In genomic region chr12:83997425-83997824, GRCh38 we compare ENCODE assay signal across 3 cellular contexts.
TF ChIP-seq lines count a peak whose summit lies in the region.

No MANE protein-coding gene starts in this region.

TF ChIP-seq in A549, 52 proteins besides CTCF, POLR2A, EP300 and RAD21:
- TF ChIP-seq HOXA7 (CRISPR knock-in tag; IDR thresholded peaks at IDR 0.05) (no peak), MAFK (IDR thresholded peaks at IDR 0.05; ENCODE audit: partially characterized antibody) (peak; percentile 85)

TF ChIP-seq in IMR-90, 13 proteins besides CTCF, POLR2A, EP300 and RAD21:
- TF ChIP-seq ELK1 (IDR thresholded peaks at IDR 0.05; ENCODE audit: borderline replicate concordance, low read depth, low read length), result no peak
- TF ChIP-seq MAFK (IDR thresholded peaks at IDR 0.05; ENCODE audit: low read depth, low read length), result peak; percentile 77; the same call in 1 of the 2 replicates

TF ChIP-seq in H1, 55 proteins besides CTCF, POLR2A, EP300 and RAD21:
- TF ChIP-seq TAF1 (IDR thresholded peaks at IDR 0.05; ENCODE audit: low read depth, low read length) (no peak), MAFK (IDR thresholded peaks at IDR 0.05; ENCODE audit: low read depth, low read length) (0 out of 2 replicates have a peak, but pooled peaks have one; percentile 18)
